In the genomic region with DNA sequence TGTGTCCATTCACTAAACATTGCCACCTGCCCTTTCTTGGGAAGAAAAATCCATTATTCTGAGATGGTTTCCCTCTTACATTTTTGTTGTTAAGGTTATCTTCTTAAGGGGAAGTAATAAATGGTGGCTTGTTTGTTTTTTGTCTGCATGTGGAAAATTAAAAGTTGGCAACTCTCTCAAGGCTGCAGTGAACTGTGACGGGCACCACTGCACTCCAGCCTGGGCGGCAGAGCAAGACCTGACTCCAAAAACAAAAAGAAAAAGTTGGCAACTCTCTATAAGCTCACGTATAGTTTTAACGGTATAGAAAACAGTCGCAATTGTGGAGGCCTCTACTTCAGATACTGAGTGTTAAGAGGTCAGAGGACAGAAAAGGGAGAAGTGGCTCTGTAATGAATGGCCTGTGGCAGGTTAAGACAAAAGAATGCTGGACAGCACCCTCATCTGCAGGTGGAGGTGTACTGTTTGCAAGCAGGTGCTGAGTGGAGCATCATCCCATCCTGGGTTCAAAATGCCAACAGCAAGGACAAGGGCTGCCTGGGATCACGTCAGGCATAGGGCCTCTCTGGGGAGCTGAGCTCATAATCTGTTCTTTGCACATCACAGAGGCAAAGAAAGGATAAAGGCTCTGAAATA, we compare ENCODE assay signal across 3 cellular contexts.
A peak's percentile ranks its signal among the peaks of the same experiment; 100 is the strongest.
TF ChIP-seq lines count a peak whose summit lies in the region.

No MANE protein-coding gene starts in this region.

TF ChIP-seq in liver, 16 proteins besides CTCF, POLR2A, EP300 and RAD21:
- TF ChIP-seq HNF4G (IDR thresholded peaks at IDR 0.05), result no peak
- no peak for TF ChIP-seq EGR1 (IDR thresholded peaks at IDR 0.05; ENCODE audit: low read depth in 2 of 2)
- TF ChIP-seq, protein P1, sequence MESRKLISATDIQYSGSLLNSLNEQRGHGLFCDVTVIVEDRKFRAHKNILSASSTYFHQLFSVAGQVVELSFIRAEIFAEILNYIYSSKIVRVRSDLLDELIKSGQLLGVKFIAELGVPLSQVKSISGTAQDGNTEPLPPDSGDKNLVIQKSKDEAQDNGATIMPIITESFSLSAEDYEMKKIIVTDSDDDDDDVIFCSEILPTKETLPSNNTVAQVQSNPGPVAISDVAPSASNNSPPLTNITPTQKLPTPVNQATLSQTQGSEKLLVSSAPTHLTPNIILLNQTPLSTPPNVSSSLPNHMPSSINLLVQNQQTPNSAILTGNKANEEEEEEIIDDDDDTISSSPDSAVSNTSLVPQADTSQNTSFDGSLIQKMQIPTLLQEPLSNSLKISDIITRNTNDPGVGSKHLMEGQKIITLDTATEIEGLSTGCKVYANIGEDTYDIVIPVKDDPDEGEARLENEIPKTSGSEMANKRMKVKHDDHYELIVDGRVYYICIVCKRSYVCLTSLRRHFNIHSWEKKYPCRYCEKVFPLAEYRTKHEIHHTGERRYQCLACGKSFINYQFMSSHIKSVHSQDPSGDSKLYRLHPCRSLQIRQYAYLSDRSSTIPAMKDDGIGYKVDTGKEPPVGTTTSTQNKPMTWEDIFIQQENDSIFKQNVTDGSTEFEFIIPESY (IDR thresholded peaks at IDR 0.05), result no peak
- TF ChIP-seq, protein P2, sequence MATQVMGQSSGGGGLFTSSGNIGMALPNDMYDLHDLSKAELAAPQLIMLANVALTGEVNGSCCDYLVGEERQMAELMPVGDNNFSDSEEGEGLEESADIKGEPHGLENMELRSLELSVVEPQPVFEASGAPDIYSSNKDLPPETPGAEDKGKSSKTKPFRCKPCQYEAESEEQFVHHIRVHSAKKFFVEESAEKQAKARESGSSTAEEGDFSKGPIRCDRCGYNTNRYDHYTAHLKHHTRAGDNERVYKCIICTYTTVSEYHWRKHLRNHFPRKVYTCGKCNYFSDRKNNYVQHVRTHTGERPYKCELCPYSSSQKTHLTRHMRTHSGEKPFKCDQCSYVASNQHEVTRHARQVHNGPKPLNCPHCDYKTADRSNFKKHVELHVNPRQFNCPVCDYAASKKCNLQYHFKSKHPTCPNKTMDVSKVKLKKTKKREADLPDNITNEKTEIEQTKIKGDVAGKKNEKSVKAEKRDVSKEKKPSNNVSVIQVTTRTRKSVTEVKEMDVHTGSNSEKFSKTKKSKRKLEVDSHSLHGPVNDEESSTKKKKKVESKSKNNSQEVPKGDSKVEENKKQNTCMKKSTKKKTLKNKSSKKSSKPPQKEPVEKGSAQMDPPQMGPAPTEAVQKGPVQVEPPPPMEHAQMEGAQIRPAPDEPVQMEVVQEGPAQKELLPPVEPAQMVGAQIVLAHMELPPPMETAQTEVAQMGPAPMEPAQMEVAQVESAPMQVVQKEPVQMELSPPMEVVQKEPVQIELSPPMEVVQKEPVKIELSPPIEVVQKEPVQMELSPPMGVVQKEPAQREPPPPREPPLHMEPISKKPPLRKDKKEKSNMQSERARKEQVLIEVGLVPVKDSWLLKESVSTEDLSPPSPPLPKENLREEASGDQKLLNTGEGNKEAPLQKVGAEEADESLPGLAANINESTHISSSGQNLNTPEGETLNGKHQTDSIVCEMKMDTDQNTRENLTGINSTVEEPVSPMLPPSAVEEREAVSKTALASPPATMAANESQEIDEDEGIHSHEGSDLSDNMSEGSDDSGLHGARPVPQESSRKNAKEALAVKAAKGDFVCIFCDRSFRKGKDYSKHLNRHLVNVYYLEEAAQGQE (IDR thresholded peaks at IDR 0.05), result peak; percentile 70
- no peak for TF ChIP-seq GABPA (IDR thresholded peaks at IDR 0.05 in 1 of 2, conservative IDR thresholded peaks at IDR 0.05 in 1 of 2)
TF ChIP-seq in liver: peak in this region for 1.

TF ChIP-seq in HepG2, 621 proteins besides CTCF, POLR2A, EP300 and RAD21:
- TF ChIP-seq, protein P2 (IDR thresholded peaks at IDR 0.05; ENCODE audit: borderline replicate concordance in 1 of 2, low read depth in 1 of 2, low read length in 2 of 2), result peak in 1 of 2 experiments; percentile 76; a peak in 3 of 4 replicates
- no peak for TF ChIP-seq THAP11 (CRISPR knock-in tag; IDR thresholded peaks at IDR 0.05)
TF ChIP-seq in HepG2: peak in this region for 1.

TF ChIP-seq in H1, 55 proteins besides CTCF, POLR2A, EP300 and RAD21:
- no peak for TF ChIP-seq EGR1 (IDR thresholded peaks at IDR 0.05; ENCODE audit: borderline replicate concordance, low read depth, low read length)
- no peak for TF ChIP-seq NANOG (IDR thresholded peaks at IDR 0.05; ENCODE audit: insufficient read depth, low read depth, low read length, poor library complexity, severe bottlenecking)
- TF ChIP-seq GTF2F1 (IDR thresholded peaks at IDR 0.05; ENCODE audit: borderline replicate concordance, low read depth, low read length), result no peak
- no peak for TF ChIP-seq BRCA1 (IDR thresholded peaks at IDR 0.05; ENCODE audit: low read depth, low read length)
- TF ChIP-seq SIRT6 (IDR thresholded peaks at IDR 0.05; ENCODE audit: low read length), result no peak
- no peak for TF ChIP-seq KDM4A (IDR thresholded peaks at IDR 0.05; ENCODE audit: low read depth, low read length, severe bottlenecking)
- TF ChIP-seq POLR2AphosphoS5 (IDR thresholded peaks at IDR 0.05; ENCODE audit: low read depth, low read length), result no peak
- TF ChIP-seq, protein P3, sequence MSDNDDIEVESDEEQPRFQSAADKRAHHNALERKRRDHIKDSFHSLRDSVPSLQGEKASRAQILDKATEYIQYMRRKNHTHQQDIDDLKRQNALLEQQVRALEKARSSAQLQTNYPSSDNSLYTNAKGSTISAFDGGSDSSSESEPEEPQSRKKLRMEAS (IDR thresholded peaks at IDR 0.05), result no peak
- TF ChIP-seq SP1 (IDR thresholded peaks at IDR 0.05; ENCODE audit: low read depth, low read length), result no peak
- TF ChIP-seq, protein P4, sequence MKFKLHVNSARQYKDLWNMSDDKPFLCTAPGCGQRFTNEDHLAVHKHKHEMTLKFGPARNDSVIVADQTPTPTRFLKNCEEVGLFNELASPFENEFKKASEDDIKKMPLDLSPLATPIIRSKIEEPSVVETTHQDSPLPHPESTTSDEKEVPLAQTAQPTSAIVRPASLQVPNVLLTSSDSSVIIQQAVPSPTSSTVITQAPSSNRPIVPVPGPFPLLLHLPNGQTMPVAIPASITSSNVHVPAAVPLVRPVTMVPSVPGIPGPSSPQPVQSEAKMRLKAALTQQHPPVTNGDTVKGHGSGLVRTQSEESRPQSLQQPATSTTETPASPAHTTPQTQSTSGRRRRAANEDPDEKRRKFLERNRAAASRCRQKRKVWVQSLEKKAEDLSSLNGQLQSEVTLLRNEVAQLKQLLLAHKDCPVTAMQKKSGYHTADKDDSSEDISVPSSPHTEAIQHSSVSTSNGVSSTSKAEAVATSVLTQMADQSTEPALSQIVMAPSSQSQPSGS (IDR thresholded peaks at IDR 0.05; ENCODE audit: low read length), result no peak
- TF ChIP-seq TEAD4 (IDR thresholded peaks at IDR 0.05; ENCODE audit: low read depth, low read length), result no peak
- no peak for TF ChIP-seq RXRA (IDR thresholded peaks at IDR 0.05; ENCODE audit: insufficient read depth, low read depth, low read length)
- TF ChIP-seq JUN (IDR thresholded peaks at IDR 0.05; ENCODE audit: low read depth, low read length), result no peak
- TF ChIP-seq KDM1A (IDR thresholded peaks at IDR 0.05; ENCODE audit: borderline replicate concordance, low read length), result no peak
- TF ChIP-seq RFX5 (IDR thresholded peaks at IDR 0.05; ENCODE audit: borderline replicate concordance, low read depth, low read length), result no peak
- TF ChIP-seq TCF12 (IDR thresholded peaks at IDR 0.05; ENCODE audit: low read depth, low read length), result no peak
- no peak for TF ChIP-seq TBP (IDR thresholded peaks at IDR 0.05; ENCODE audit: low read depth, low read length)
- no peak for TF ChIP-seq SAP30 (IDR thresholded peaks at IDR 0.05; ENCODE audit: insufficient read depth, insufficient replicate concordance, low read length)
- TF ChIP-seq PHF8 (conservative IDR thresholded peaks at IDR 0.05; ENCODE audit: low read depth, low read length), result no peak
